2 cellular contexts compared by ENCODE assay signal in the genomic region with DNA sequence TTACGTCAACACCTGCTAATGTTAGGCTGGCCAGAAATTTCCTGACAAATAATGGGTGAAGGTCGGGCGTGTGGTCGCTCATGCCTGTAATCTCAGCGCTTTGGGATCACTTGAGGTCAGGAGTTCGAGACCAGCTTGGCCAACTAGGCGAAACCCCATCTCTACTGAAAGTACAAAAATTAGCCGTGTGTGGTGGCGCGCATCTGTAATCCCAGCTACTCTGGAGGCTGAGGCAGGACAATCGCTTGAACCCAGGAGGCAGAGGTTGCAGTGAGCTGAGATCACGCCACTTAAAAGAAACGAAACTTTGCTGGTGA.
TF ChIP-seq lines count a peak whose summit lies in the region.

No MANE protein-coding gene starts in this region.

TF ChIP-seq in K562, 482 proteins besides CTCF, POLR2A, EP300 and RAD21:
- 0 out of 2 replicates have a peak, but pooled peaks have one; percentile 4 for TF ChIP-seq CEBPB (tag; IDR thresholded peaks at IDR 0.05)

TF ChIP-seq in liver, 16 proteins besides CTCF, POLR2A, EP300 and RAD21:
- TF ChIP-seq FOXA2 (IDR thresholded peaks at IDR 0.05) (peak; percentile 9), RXRA (IDR thresholded peaks at IDR 0.05) (peak; percentile 28 to 42), HNF4A (conservative IDR thresholded peaks at IDR 0.05) (peak in 1 of 2 donors; percentile 1)
